Comparison of ENCODE assay signal across 21 cellular contexts in genomic region chr4:182788197-182788596, GRCh38.
"Had no signal": no experiment of that assay in that cellular context is flagged by ENCODE, and none has a peak within 500 bp of the region (broad histone marks: within the 10 kb centered on the region; RNA-seq: fewer than 3 reads in every experiment).

No MANE protein-coding gene starts in this region.

- H3K9me3 ChIP-seq: SJSA1 had no signal

- H3K4me1 ChIP-seq: SJSA1 had no signal

- H3K4me3 ChIP-seq: K562, SJSA1, SK-N-MC had no signal

- H3K27ac ChIP-seq: HL-60, KMS-11, SJSA1, SK-N-MC had no signal

- FAIRE-seq: HTR-8/SVneo, K562, RCC 7860 had no signal

- H3K27me3 ChIP-seq: SJSA1 had no signal

- DNase-seq: Kasumi-1, MM.1S, NCI-H1436, NCI-H1930, NCI-H2107, NCI-H226, NCI-H446, NCI-H510A, NCI-H524 treated with DMSO at 0.1 percent for 48 hours, NCI-H69, NCI-H774, Right ventricle myocardium superior, RPMI8226, SIG-M5 had no signal
